In genomic region chr16:963913-964695, GRCh38 we compare ENCODE assay signal across 1 cellular context.
TF ChIP-seq lines count a peak whose summit lies in the region.

No MANE protein-coding gene starts in this region.

TF ChIP-seq in GM12878, 131 proteins besides CTCF, POLR2A, EP300 and RAD21:
- TF ChIP-seq KDM1A (IDR thresholded peaks at IDR 0.05; ENCODE audit: borderline replicate concordance) = no peak
- TF ChIP-seq NR2F1 (conservative IDR thresholded peaks at IDR 0.05) = no peak
- TF ChIP-seq RAD51 (IDR thresholded peaks at IDR 0.05) = no peak
- no peak for TF ChIP-seq TCF7 (IDR thresholded peaks at IDR 0.05; ENCODE audit: borderline replicate concordance)
- no peak for TF ChIP-seq ZBTB4 (CRISPR knock-in tag; IDR thresholded peaks at IDR 0.05)
- no peak for TF ChIP-seq JUND (IDR thresholded peaks at IDR 0.05; ENCODE audit: low read depth, low read length)
- TF ChIP-seq NFIC (IDR thresholded peaks at IDR 0.05; ENCODE audit: low read depth, low read length) = no peak
